Comparison of ENCODE assay signal across 8 cellular contexts in genomic region chr10:73494877-73495225, GRCh38. TPM values are rescaled to one million over a fixed set of nuclear protein-coding genes. Genes with fewer than 3 reads are reported as not detected.
DNase-seq lines count a peak whose midpoint lies in the region; ATAC-seq and TF ChIP-seq lines count a peak whose summit lies in the region.

No MANE protein-coding gene starts in this region.

- H3K4me1 Mint-ChIP-seq in naive thymus-derived CD4-positive, alpha-beta T cell, result peaks cover 41 to 64% (median 54%) of the 10 kb centered on the region in 7 donors

- H3K9me3 Mint-ChIP-seq in naive thymus-derived CD4-positive, alpha-beta T cell, result no peaks in the 10 kb centered on the region

- H3K4me3 ChIP-seq in AG04450 (ENCODE audit: low read depth, low read length) (peak overlapping the region; percentile 92), coronary artery (peak overlapping the region; percentile 98)
- H3K4me3 ChIP-seq in naive thymus-derived CD4-positive, alpha-beta T cell (ENCODE audit: low read length), result peak overlapping the region; percentile 99

- H3K27me3 ChIP-seq in AG04450 (ENCODE audit: control insufficient read depth, insufficient read depth, low read length), result no peaks in the 10 kb centered on the region
- H3K27me3 ChIP-seq in naive thymus-derived CD4-positive, alpha-beta T cell (ENCODE audit: control insufficient read depth in 2 of 2, insufficient read depth in 2 of 2, low read length in 2 of 2), result no peaks in the 10 kb centered on the region

- intact Hi-C loops in naive thymus-derived CD4-positive, alpha-beta T cell (cut with micrococcal nuclease), result loop anchor here (1.0 to 10.0 kb wide), 17 partner anchors 18 to 1737 kb away; partner anchors contain the start of genes ANXA7 (in 2 of the 2), CFAP70 (in 2 of the 2), DNAJC9 (in 2 of the 2) and MRPS16 (in 2 of the 2)

- TF ChIP-seq CTCF in AG04450 (IDR thresholded peaks at IDR 0.05; ENCODE audit: low read depth, low read length) (no peak), coronary artery (IDR thresholded peaks at IDR 0.05) (no peak)

- H3K36me3 ChIP-seq in KOPT-K1 (ENCODE audit: insufficient read depth, low read length), result no peaks in the 10 kb centered on the region
- H3K36me3 ChIP-seq in naive thymus-derived CD4-positive, alpha-beta T cell (ENCODE audit: control insufficient read depth in 2 of 3, insufficient read depth in 3 of 3, low read length in 3 of 3), result peaks cover 0 to 5% (median 0%) of the 10 kb centered on the region in 3 experiments

- DNase-seq in AG04450 (ENCODE audit: low read depth, low spot score), result no peak
- DNase-seq in coronary artery (ENCODE audit: low spot score), result no peak
- DNase-seq in naive thymus-derived CD4-positive, alpha-beta T cell, result no peak
- no peak for DNase-seq in NCI-H510A treated with DMSO at 0.1 percent for 48 hours (lab: John Stamatoyannopoulos, UW)
- DNase-seq in NK-92 (lab: John Stamatoyannopoulos, UW; ENCODE audit: unreplicated experiment), result no peak
- no peak for DNase-seq in NK-92 treated with Interleukin-12 subunit alpha and Interleukin-12 subunit beta, amount 100 ng/mL, for 24 hours (lab: John Stamatoyannopoulos, UW)

- POLR2A ChIA-PET in AG04450 (lab: Yijun Ruan, JAX), result interaction anchor here (0.6 to 2.4 kb wide), 4 partner anchors 20 to 130 kb away, joined by 4 to 6 read pairs (median 6); no protein-coding TSS in a partner anchor
- POLR2A ChIA-PET in naive thymus-derived CD4-positive, alpha-beta T cell (lab: Charles Lee), result interaction anchor here (0.6 to 2.5 kb wide), 18 partner anchors 8 to 802 kb away, joined by 3 to 22 read pairs (median 6); partner anchors contain the start of genes ANXA7, CFAP70, MRPS16 and SEC24C

- ATAC-seq in naive thymus-derived CD4-positive, alpha-beta T cell, result no peak
- ATAC-seq in HG02870 (IDR thresholded peaks at IDR 0.05; ENCODE audit: unreplicated experiment), result no peak

- H3K27ac Mint-ChIP-seq in naive thymus-derived CD4-positive, alpha-beta T cell, result peak overlapping the region; percentile 83 to 99 (median 93)

- CTCF ChIA-PET in AG04450 (lab: Charles Lee), result no interaction called here
- CTCF ChIA-PET in naive thymus-derived CD4-positive, alpha-beta T cell (lab: Charles Lee), result no interaction called here

- H3K27me3 Mint-ChIP-seq in naive thymus-derived CD4-positive, alpha-beta T cell, result no peaks in the 10 kb centered on the region

- H3K27ac ChIP-seq in AG04450 (ENCODE audit: low read depth, low read length), result peak overlapping the region; percentile 97
- peak overlapping the region; percentile 86 for H3K27ac ChIP-seq in KOPT-K1 (ENCODE audit: low read depth, low read length, poor library complexity, severe bottlenecking)
- peak overlapping the region; percentile 86 to 99 for H3K27ac ChIP-seq in coronary artery
- H3K27ac ChIP-seq in naive thymus-derived CD4-positive, alpha-beta T cell (ENCODE audit: low read depth, low read length), result peak overlapping the region; percentile 91

- H3K36me3 Mint-ChIP-seq in naive thymus-derived CD4-positive, alpha-beta T cell, result peaks cover 0 to 25% (median 0%) of the 10 kb centered on the region in 5 donors

- H3K9me3 ChIP-seq in AG04450 (ENCODE audit: control insufficient read depth, insufficient read depth, low read length), result no peaks in the 10 kb centered on the region; the same call in 1 of the 2 replicates
- H3K9me3 ChIP-seq in KOPT-K1 (ENCODE audit: insufficient read depth, low read length, poor library complexity, severe bottlenecking), result no peaks in the 10 kb centered on the region
- no peaks in the 10 kb centered on the region for H3K9me3 ChIP-seq in naive thymus-derived CD4-positive, alpha-beta T cell (ENCODE audit: control insufficient read depth in 2 of 3, low read length in 3 of 3)

- peak overlapping the region; percentile 84 to 99 (median 90) for H3K4me3 Mint-ChIP-seq in naive thymus-derived CD4-positive, alpha-beta T cell

- H3K4me1 ChIP-seq in naive thymus-derived CD4-positive, alpha-beta T cell (ENCODE audit: control insufficient read depth in 2 of 2, insufficient read depth in 2 of 2, low read length in 2 of 2), result peaks cover 19 to 38% of the 10 kb centered on the region in 2 donors

RNA-seq across cellular contexts. Expression of gene PPP3CB, which starts 1.0 kb away (rescaled TPM):
- polyA plus RNA-seq in AG04450 (2011; rRNA removed), result 35.9 and 41.8 TPM in 2 replicates
- polyA minus RNA-seq in AG04450 (2011; rRNA and poly(A)+ RNA removed), result 27.7 and 33.8 TPM in 2 replicates
- total RNA-seq in naive thymus-derived CD4-positive, alpha-beta T cell, result 10 to 100 TPM; 25.7 to 44.5 (median 41.4) TPM
- 1 to 10 TPM; 6.2 to 6.3 TPM for polyA plus RNA-seq in naive thymus-derived CD4-positive, alpha-beta T cell
